ENCODE assay signal across 1 cellular context in genomic region chr2:191335875-191336464, GRCh38.
TF ChIP-seq lines count a peak whose summit lies in the region.

No MANE protein-coding gene starts in this region.

TF ChIP-seq in GM23338, 12 proteins besides CTCF, POLR2A, EP300 and RAD21 (continued from another document):
- no peak for TF ChIP-seq NANOG (IDR thresholded peaks at IDR 0.05; ENCODE audit: borderline replicate concordance)
TF ChIP-seq in GM23338: peak in this region for 0.
